19 cellular contexts compared by ENCODE assay signal in genomic region chr2:238926761-238927611, GRCh38.
"Had no signal": no experiment of that assay in that cellular context is flagged by ENCODE, and none has a peak within 500 bp of the region (broad histone marks: within the 10 kb centered on the region; RNA-seq: fewer than 3 reads in every experiment).

No MANE protein-coding gene starts in this region.

- H3K4me1 ChIP-seq: foreskin keratinocyte had no signal

- H3K4me3 Mint-ChIP-seq: activated naive CD8-positive, alpha-beta T cell treated with anti-CD3 and anti-CD28 coated beads, Interleukin-2, amount 10 ng/mL, durations not matched to agents 7 days and 5 days; neural crest cell; stimulated activated naive B cell treated with anti-CD40 and anti-IgM and Interleukin-4, amounts not matched to agents 10 μg/mL and 1 μg/mL and 100 μg/mL, for 72 hours had no signal

- H3K27ac ChIP-seq: cardiac muscle cell, dorsolateral prefrontal cortex, foreskin keratinocyte, thyroid gland, VCaP had no signal

- H3K27me3 ChIP-seq: cardiac muscle cell, dorsolateral prefrontal cortex, thyroid gland, vagina had no signal

- H3K36me3 Mint-ChIP-seq: activated naive CD8-positive, alpha-beta T cell treated with anti-CD3 and anti-CD28 coated beads, Interleukin-2, amount 10 ng/mL, durations not matched to agents 7 days and 5 days; stimulated activated naive B cell treated with anti-CD40 and anti-IgM and Interleukin-4, amounts not matched to agents 10 μg/mL and 1 μg/mL and 100 μg/mL, for 72 hours had no signal

- H3K9me3 Mint-ChIP-seq: activated naive CD8-positive, alpha-beta T cell treated with anti-CD3 and anti-CD28 coated beads, Interleukin-2, amount 10 ng/mL, durations not matched to agents 7 days and 5 days; stimulated activated naive B cell treated with anti-CD40 and anti-IgM and Interleukin-4, amounts not matched to agents 10 μg/mL and 1 μg/mL and 100 μg/mL, for 72 hours had no signal

- H3K4me3 ChIP-seq: cardiac muscle cell, dorsolateral prefrontal cortex, thyroid gland, vagina had no signal

- H3K9me3 ChIP-seq: thyroid gland, vagina had no signal

- H3K36me3 ChIP-seq: cardiac muscle cell, thyroid gland, vagina had no signal

- DNase-seq: activated CD4-positive, alpha-beta T cell treated with anti-CD3 and anti-CD28 coated beads, Interleukin-2, amount 50 U/mL, for 1 hour; activated CD4-positive, CD25-positive, alpha-beta regulatory T cell treated with anti-CD3 and anti-CD28 coated beads, Interleukin-2, amount 50 U/mL, for 72 hours; activated CD8-positive, alpha-beta memory T cell treated with anti-CD3 and anti-CD28 coated beads for 24 hours; activated CD8-positive, alpha-beta memory T cell treated with anti-CD3 and anti-CD28 coated beads, Interleukin-2, amount 50 U/mL, for 48 hours; activated gamma-delta T cell; activated naive CD8-positive, alpha-beta T cell treated with anti-CD3 and anti-CD28 coated beads, Interleukin-2, amount 10 ng/mL, durations not matched to agents 7 days and 5 days; activated T-cell treated with anti-CD3 and anti-CD28 coated beads, Interleukin-2, amount 50 U/mL, for 48 hours; amygdala; foreskin keratinocyte; hypothalamus; mammary epithelial cell; stimulated activated naive B cell treated with anti-CD40 and anti-IgM and Interleukin-4, amounts not matched to agents 10 μg/mL and 1 μg/mL and 100 μg/mL, for 72 hours; T-helper 2 cell; thyroid gland had no signal

- H3K27ac Mint-ChIP-seq: activated naive CD8-positive, alpha-beta T cell treated with anti-CD3 and anti-CD28 coated beads, Interleukin-2, amount 10 ng/mL, durations not matched to agents 7 days and 5 days; stimulated activated naive B cell treated with anti-CD40 and anti-IgM and Interleukin-4, amounts not matched to agents 10 μg/mL and 1 μg/mL and 100 μg/mL, for 72 hours had no signal

- H3K4me1 Mint-ChIP-seq: activated naive CD8-positive, alpha-beta T cell treated with anti-CD3 and anti-CD28 coated beads, Interleukin-2, amount 10 ng/mL, durations not matched to agents 7 days and 5 days; stimulated activated naive B cell treated with anti-CD40 and anti-IgM and Interleukin-4, amounts not matched to agents 10 μg/mL and 1 μg/mL and 100 μg/mL, for 72 hours had no signal
